24 cellular contexts compared by ENCODE assay signal in genomic region chr13:48028066-48028465, GRCh38.
"Had no signal": no experiment of that assay in that cellular context is flagged by ENCODE, and none has a peak within 500 bp of the region (broad histone marks: within the 10 kb centered on the region; RNA-seq: fewer than 3 reads in every experiment).

No MANE protein-coding gene starts in this region.

- H3K27ac Mint-ChIP-seq: dendritic cell treated with granulocyte-macrophage colony-stimulating factor and Interleukin-4, amounts not matched to agents 40 ng/mL and 50 ng/mL, for 4 days; effector memory CD8-positive, alpha-beta T cell; endodermal cell; mesothelial cell of epicardium had no signal

- H3K4me3 Mint-ChIP-seq: dendritic cell treated with granulocyte-macrophage colony-stimulating factor and Interleukin-4, amounts not matched to agents 40 ng/mL and 50 ng/mL, for 4 days; effector memory CD8-positive, alpha-beta T cell; endodermal cell; mesothelial cell of epicardium had no signal

- H3K9me3 Mint-ChIP-seq: effector memory CD8-positive, alpha-beta T cell had no signal

- FAIRE-seq: endometrium, islet of Langerhans, keratinocyte had no signal

- H3K4me1 ChIP-seq: colonic mucosa, gastrocnemius medialis, heart right ventricle, left lung, lower lobe of right lung had no signal

- H3K4me3 ChIP-seq: colonic mucosa, esophagus squamous epithelium, gastrocnemius medialis, heart right ventricle, left lung, lower lobe of right lung, mucosa of descending colon had no signal

- H3K27ac ChIP-seq: colonic mucosa, gastrocnemius medialis, heart right ventricle, left lung, lower lobe of right lung had no signal

- H3K27me3 Mint-ChIP-seq: dendritic cell treated with granulocyte-macrophage colony-stimulating factor and Interleukin-4, amounts not matched to agents 40 ng/mL and 50 ng/mL, for 4 days; effector memory CD8-positive, alpha-beta T cell had no signal

- H3K4me1 Mint-ChIP-seq: endodermal cell, mesothelial cell of epicardium had no signal

- H3K9me3 ChIP-seq: colonic mucosa, gastrocnemius medialis, lower lobe of right lung had no signal

- H3K36me3 ChIP-seq: colonic mucosa, gastrocnemius medialis, left lung, lower lobe of right lung had no signal

- DNase-seq: colonic mucosa; cortex of kidney; effector CD8-positive, alpha-beta T cell; effector memory CD8-positive, alpha-beta T cell; endodermal cell; esophagus squamous epithelium; foreskin fibroblast; foreskin melanocyte; gastrocnemius medialis; glutamatergic neuron; head of caudate nucleus; heart right ventricle; hippocampal formation; left cardiac atrium; left lung; left ventricle myocardium superior; lower lobe of right lung; mesenchymal stem cell; mucosa of descending colon had no signal

- ATAC-seq: effector memory CD8-positive, alpha-beta T cell; gastrocnemius medialis; heart right ventricle; left cardiac atrium; left lung; left ventricle myocardium superior; lower lobe of right lung; mucosa of descending colon had no signal

- H3K27me3 ChIP-seq: colonic mucosa, esophagus squamous epithelium, gastrocnemius medialis, heart right ventricle, left lung had no signal
